31 cellular contexts compared by ENCODE assay signal in genomic region chr2:156349161-156349560, GRCh38.
"Had no signal": no experiment of that assay in that cellular context is flagged by ENCODE, and none has a peak within 500 bp of the region (broad histone marks: within the 10 kb centered on the region; RNA-seq: fewer than 3 reads in every experiment).

No MANE protein-coding gene starts in this region.

- H3K27me3 ChIP-seq: left lung, ovary, spleen, suprapubic skin, tibial artery, upper lobe of right lung had no signal

- H3K27me3 Mint-ChIP-seq: naive B cell; stimulated activated naive CD8-positive, alpha-beta T cell treated with anti-CD3 and anti-CD28 coated beads, Interleukin-15, Interleukin-2, amounts not matched to agents 100 ng/mL and 50 ng/mL, for 24 hours had no signal

- H3K4me3 ChIP-seq: left lung, lung, neural progenitor cell, ovary, prostate gland, skin epidermis, spleen, suprapubic skin, thoracic aorta, tibial artery, upper lobe of right lung had no signal

- H3K36me3 ChIP-seq: left lung, neural progenitor cell, ovary, prostate gland, spleen, suprapubic skin, thoracic aorta, tibial artery, upper lobe of right lung had no signal

- H3K4me1 ChIP-seq: left lung, neural progenitor cell, prostate gland, spleen, suprapubic skin, tibial artery, upper lobe of right lung had no signal

- H3K4me1 Mint-ChIP-seq: immature natural killer cell, mesothelial cell of epicardium, naive B cell, natural killer cell, neural progenitor cell had no signal

- H3K36me3 Mint-ChIP-seq: immature natural killer cell; mesothelial cell of epicardium; naive B cell; natural killer cell; neural progenitor cell; stimulated activated effector memory CD8-positive, alpha-beta T cell treated with anti-CD3 and anti-CD28 coated beads, Interleukin-12 subunit alpha, Interleukin-12 subunit beta, amount 100 ng/mL, for 72 hours had no signal

- ATAC-seq: left lung; natural killer cell; right cardiac atrium; sciatic nerve; stimulated activated effector memory CD8-positive, alpha-beta T cell treated with anti-CD3 and anti-CD28 coated beads, Interleukin-12 subunit alpha, Interleukin-12 subunit beta, amount 100 ng/mL, for 72 hours; upper lobe of right lung had no signal

- H3K9me3 ChIP-seq: left lung, ovary, prostate gland, spleen, suprapubic skin, thoracic aorta, tibial artery, upper lobe of right lung had no signal

- FAIRE-seq: islet of Langerhans, kidney, urothelium cell line had no signal

- H3K9ac ChIP-seq: neural progenitor cell had no signal

- H3K9me3 Mint-ChIP-seq: immature natural killer cell; mesothelial cell of epicardium; naive B cell; natural killer cell; neural progenitor cell; stimulated activated effector memory CD8-positive, alpha-beta T cell treated with anti-CD3 and anti-CD28 coated beads, Interleukin-12 subunit alpha, Interleukin-12 subunit beta, amount 100 ng/mL, for 72 hours; stimulated activated naive CD8-positive, alpha-beta T cell treated with anti-CD3 and anti-CD28 coated beads, Interleukin-15, Interleukin-2, amounts not matched to agents 100 ng/mL and 50 ng/mL, for 24 hours had no signal

- H3K27ac Mint-ChIP-seq: mesothelial cell of epicardium; natural killer cell; nephron progenitor cell; neural progenitor cell; stimulated activated effector memory CD8-positive, alpha-beta T cell treated with anti-CD3 and anti-CD28 coated beads, Interleukin-12 subunit alpha, Interleukin-12 subunit beta, amount 100 ng/mL, for 72 hours; stimulated activated naive CD8-positive, alpha-beta T cell treated with anti-CD3 and anti-CD28 coated beads, Interleukin-15, Interleukin-2, amounts not matched to agents 100 ng/mL and 50 ng/mL, for 24 hours had no signal

- H3K4me2 ChIP-seq: neural progenitor cell had no signal

- H2AFZ ChIP-seq: neural progenitor cell had no signal

- DNase-seq: hypothalamus; immature natural killer cell; kidney; left colon; left lung; mesendoderm; naive B cell; natural killer cell; nephron progenitor cell; ovary; posterior cingulate gyrus; retina; right cardiac atrium; spleen; stimulated activated CD4-positive, alpha-beta T cell treated with anti-CD3 and anti-CD28 coated beads, Interleukin-4, amount 100 ng/mL, for 24 hours; stimulated activated naive CD4-positive, alpha-beta T cell; tibial artery; trophoblast cell; upper lobe of right lung had no signal

- H3K4me3 Mint-ChIP-seq: immature natural killer cell; mesothelial cell of epicardium; naive B cell; natural killer cell; nephron progenitor cell; neural progenitor cell; stimulated activated effector memory CD8-positive, alpha-beta T cell treated with anti-CD3 and anti-CD28 coated beads, Interleukin-12 subunit alpha, Interleukin-12 subunit beta, amount 100 ng/mL, for 72 hours; stimulated activated naive CD8-positive, alpha-beta T cell treated with anti-CD3 and anti-CD28 coated beads, Interleukin-15, Interleukin-2, amounts not matched to agents 100 ng/mL and 50 ng/mL, for 24 hours had no signal

- H3K27ac ChIP-seq: left lung, neural progenitor cell, ovary, prostate gland, skin epidermis, spleen, suprapubic skin, thoracic aorta, tibial artery, upper lobe of right lung had no signal
